ENCODE assay signal across 8 cellular contexts in genomic region chr19:8208119-8208709, GRCh38. TPM values are rescaled to one million over a fixed set of nuclear protein-coding genes. Genes with fewer than 3 reads are reported as not detected.
DNase-seq lines count a peak whose midpoint lies in the region; ATAC-seq and TF ChIP-seq lines count a peak whose summit lies in the region.

No MANE protein-coding gene starts in this region.

- intact Hi-C loops in left cardiac atrium (cut with DNase I): no loop called here

- TF ChIP-seq CTCF in GM12864 (IDR thresholded peaks at IDR 0.05; ENCODE audit: low read depth, low read length, missing control alignments) (no peak), retinal pigment epithelial cell (conservative IDR thresholded peaks at IDR 0.05; ENCODE audit: low read depth, low read length) (no peak), omental fat pad (IDR thresholded peaks at IDR 0.05) (no peak)

- CTCF ChIA-PET in T-cell (lab: Charles Lee): interaction anchor here in 1 of 2 donors (0.7 kb wide), 1 partner anchor 36 kb away, joined by 5 read pairs; no protein-coding TSS in a partner anchor

- H3K27me3 Mint-ChIP-seq in T-cell: no peaks in the 10 kb centered on the region

- H3K27ac Mint-ChIP-seq in T-cell: peak overlapping the region in 1 of 2 donors; percentile 64

- peaks cover 6% of the 10 kb centered on the region for H3K36me3 Mint-ChIP-seq in T-cell

- POLR2A ChIA-PET in T-cell (lab: Charles Lee): interaction anchor here in 1 of 2 donors (0.6 kb wide), 1 partner anchor 119 kb away, joined by 4 read pairs; no protein-coding TSS in a partner anchor

- DNase-seq in GM12864 (ENCODE audit: low read depth) (no peak), T-cell (peak in 1 of 34 experiments; percentile 5), left cardiac atrium (peak; percentile 37), retinal pigment epithelial cell (ENCODE audit: low read depth) (no peak), omental fat pad (ENCODE audit: low spot score) (no peak), NCI-H1694 (lab: John Stamatoyannopoulos, UW) (no peak)
- no peak for DNase-seq in activated CD4-positive, alpha-beta T cell treated with anti-CD3 and anti-CD28 coated beads, Interleukin-2, amount 50 U/mL, for 48 hours

- H3K4me1 Mint-ChIP-seq in T-cell: peaks cover 16 to 36% (median 22%) of the 10 kb centered on the region in 3 donors

- no peaks in the 10 kb centered on the region for H3K9me3 Mint-ChIP-seq in T-cell

- peak overlapping the region; percentile 73 to 94 (median 76) for H3K4me3 Mint-ChIP-seq in T-cell

- H3K4me3 ChIP-seq in GM12864 (ENCODE audit: low read depth, low read length): peak overlapping the region; percentile 77; the same call in 1 of the 2 replicates
- peak overlapping the region; percentile 68 for H3K4me3 ChIP-seq in retinal pigment epithelial cell (ENCODE audit: low read length)

- no peak for ATAC-seq in T-cell (replicated peaks in 1 of 4)
- peak in 1 of 2 donors; percentile 16 for ATAC-seq in left cardiac atrium
- ATAC-seq in omental fat pad (ENCODE audit: low FRiP score): no peak
- no peak for ATAC-seq in GM19324 (IDR thresholded peaks at IDR 0.05; ENCODE audit: low FRiP score, unreplicated experiment)

RNA-seq across cellular contexts. Expression of gene CERS4, which starts 1.0 kb away (rescaled TPM):
- 10 to 100 TPM; 23.1 to 46.9 (median 29.0) TPM for total RNA-seq in T-cell
- 10 to 100 TPM; 13.8 to 17.3 TPM for total RNA-seq in left cardiac atrium
- total RNA-seq in omental fat pad: 10 to 100 TPM; 18.4 to 34.1 (median 26.6) TPM

RNA-seq across cellular contexts. Expression of gene FBN3, which starts 58.8 kb away (rescaled TPM):
- under 1 TPM in 2 of 5 donors, not detected in 3; 0.03 TPM for total RNA-seq in T-cell
- not detected for total RNA-seq in left cardiac atrium
- total RNA-seq in omental fat pad: not detected
